In genomic region chr19:48041877-48042580, GRCh38 we compare ENCODE assay signal across 32 cellular contexts. TPM values are rescaled to one million over a fixed set of nuclear protein-coding genes. Genes with fewer than 3 reads are reported as not detected.
"Had no signal": no experiment of that assay in that cellular context is flagged by ENCODE, and none has a peak within 500 bp of the region (broad histone marks: within the 10 kb centered on the region; RNA-seq: fewer than 3 reads in every experiment).

No MANE protein-coding gene starts in this region.

- ATAC-seq: mucosa of descending colon; naive thymus-derived CD4-positive, alpha-beta T cell; natural killer cell treated with Interleukin-12 subunit alpha and Interleukin-12 subunit beta and Interleukin-15 and Interleukin-18, amount 100 ng/mL, for 72 hours; pancreas; right cardiac atrium; stimulated activated effector memory CD8-positive, alpha-beta T cell treated with anti-CD3 and anti-CD28 coated beads, Interleukin-12 subunit alpha, Interleukin-12 subunit beta, amount 100 ng/mL, for 72 hours had no signal

- H3K4me3 ChIP-seq: left ventricle myocardium inferior, lung, mucosa of descending colon, pancreas, prostate gland, sigmoid colon, spleen, suprapubic skin, thoracic aorta, tibial artery, uterus had no signal

- H3K4me1 ChIP-seq: left ventricle myocardium inferior, pancreas, prostate gland, sigmoid colon, spleen, suprapubic skin, tibial artery, uterus had no signal

- FAIRE-seq: islet of Langerhans, pancreas, small intestine had no signal

- H3K27me3 ChIP-seq: pancreas, uterus had no signal

- H3K27ac ChIP-seq: left ventricle myocardium inferior, pancreas, prostate gland, sigmoid colon, spleen, suprapubic skin, thoracic aorta, tibial artery, uterus had no signal

- H3K9me3 ChIP-seq: mucosa of descending colon, pancreas, prostate gland, suprapubic skin, uterus had no signal

- DNase-seq: hypothalamus; immature natural killer cell; left ventricle myocardium inferior; midbrain; mucosa of descending colon; naive thymus-derived CD4-positive, alpha-beta T cell; pancreas; posterior cingulate gyrus; retina; right cardiac atrium; sigmoid colon; small intestine; spleen; stimulated activated CD4-positive, alpha-beta T cell treated with anti-CD3 and anti-CD28 coated beads, Interleukin-4, amount 100 ng/mL, for 24 hours; stimulated activated naive CD4-positive, alpha-beta T cell; tibial artery; uterus had no signal

- H3K36me3 ChIP-seq: pancreas, prostate gland, sigmoid colon, spleen, suprapubic skin, thoracic aorta, tibial artery, uterus had no signal

RNA-seq across cellular contexts. Expression of gene CABP5, which starts 1.9 kb away (rescaled TPM):
- total RNA-seq: kidney epithelial cell; left ventricle myocardium inferior; lower leg skin; lung; mesenteric fat pad; mucosa of descending colon; myocyte; natural killer cell treated with Interleukin-12 subunit alpha and Interleukin-12 subunit beta and Interleukin-15 and Interleukin-18, amount 100 ng/mL, for 72 hours; omental fat pad; pancreas; prostate gland; right cardiac atrium; sigmoid colon; subcutaneous adipose tissue; suprapubic skin; thoracic aorta; ureter; uterus had no signal
- polyA plus RNA-seq: naive thymus-derived CD4-positive, alpha-beta T cell; neural cell; pancreas; right cardiac atrium; small intestine had no signal

RNA-seq across cellular contexts. Expression of gene ELSPBP1, which starts 47.6 kb away (rescaled TPM):
- total RNA-seq: kidney epithelial cell; left ventricle myocardium inferior; lower leg skin; lung; mesenteric fat pad; mucosa of descending colon; myocyte; naive thymus-derived CD4-positive, alpha-beta T cell; natural killer cell treated with Interleukin-12 subunit alpha and Interleukin-12 subunit beta and Interleukin-15 and Interleukin-18, amount 100 ng/mL, for 72 hours; omental fat pad; pancreas; prostate gland; right cardiac atrium; sigmoid colon; spleen; subcutaneous adipose tissue; suprapubic skin; thoracic aorta; ureter; uterus had no signal
- polyA plus RNA-seq: immature natural killer cell; lung; naive thymus-derived CD4-positive, alpha-beta T cell; neural cell; pancreas; right cardiac atrium; sigmoid colon; small intestine; spleen had no signal

RNA-seq across cellular contexts. Expression of gene BSPH1, which starts 50.1 kb away (rescaled TPM):
- total RNA-seq: kidney epithelial cell; left ventricle myocardium inferior; lower leg skin; lung; mesenteric fat pad; mucosa of descending colon; myocyte; naive thymus-derived CD4-positive, alpha-beta T cell; natural killer cell treated with Interleukin-12 subunit alpha and Interleukin-12 subunit beta and Interleukin-15 and Interleukin-18, amount 100 ng/mL, for 72 hours; omental fat pad; pancreas; prostate gland; right cardiac atrium; sigmoid colon; spleen; subcutaneous adipose tissue; suprapubic skin; thoracic aorta; ureter; uterus had no signal
- polyA plus RNA-seq: immature natural killer cell; lung; naive thymus-derived CD4-positive, alpha-beta T cell; neural cell; pancreas; right cardiac atrium; sigmoid colon; small intestine; spleen had no signal
